ENCODE assay signal across 25 cellular contexts in genomic region chrX:83511208-83511607, GRCh38. TPM values are rescaled to one million over a fixed set of nuclear protein-coding genes. Genes with fewer than 3 reads are reported as not detected.
A peak's percentile ranks its signal among the peaks of the same experiment; 100 is the strongest.
DNase-seq lines count a peak whose midpoint lies in the region; ATAC-seq and TF ChIP-seq lines count a peak whose summit lies in the region.
"Had no signal": no experiment of that assay in that cellular context is flagged by ENCODE, and none has a peak within 500 bp of the region (broad histone marks: within the 10 kb centered on the region; RNA-seq: fewer than 3 reads in every experiment).

No MANE protein-coding gene starts in this region.

- ATAC-seq in GM19023 (IDR thresholded peaks at IDR 0.05; ENCODE audit: unreplicated experiment): no peak
- ATAC-seq: natural killer cell treated with Interleukin-12 subunit alpha and Interleukin-12 subunit beta and Interleukin-15 and Interleukin-18, amount 100 ng/mL, for 72 hours had no signal

- peak; percentile 33 for DNase-seq in DMS53 treated with DMSO at 0.1 percent for 48 hours (lab: John Stamatoyannopoulos, UW; ENCODE audit: unreplicated experiment)
- DNase-seq in NCI-H1417 treated with DMSO at 0.1 percent for 48 hours (lab: John Stamatoyannopoulos, UW): peak; percentile 44
- peak; percentile 26 for DNase-seq in endothelial cell (ENCODE audit: low spot score)
- no peak for DNase-seq in SKM-1 (lab: John Stamatoyannopoulos, UW; ENCODE audit: unreplicated experiment)
- no peak for DNase-seq in activated CD4-positive, alpha-beta T cell treated with anti-CD3 and anti-CD28 coated beads, Interleukin-2, amount 50 U/mL, for 48 hours
- DNase-seq in HCEC 1CT: no peak
- DNase-seq: activated CD4-positive, alpha-beta T cell treated with anti-CD3 and anti-CD28 coated beads, Interleukin-2, amount 50 U/mL, for 4 hours; activated T-cell treated with anti-CD3 and anti-CD28 coated beads, Interleukin-2, amount 50 U/mL, for 48 hours; central memory CD4-positive, alpha-beta T cell; DMS79; effector memory CD4-positive, alpha-beta T cell; HFFc6; MV-4-11; NCI-H2081; NCI-H526; right lobe of liver; stimulated activated CD4-positive, alpha-beta T cell treated with anti-CD3 and anti-CD28 coated beads, Interleukin-2, amount 100 ng/mL, for 24 hours had no signal

- H3K27ac Mint-ChIP-seq in endothelial cell (ENCODE audit: unreplicated experiment) (no peak overlapping the region), nephron (no peak overlapping the region)
- H3K27ac Mint-ChIP-seq: HFFc6; IgD-negative memory B cell; natural killer cell treated with Interleukin-12 subunit alpha and Interleukin-12 subunit beta and Interleukin-15 and Interleukin-18, amount 100 ng/mL, for 72 hours had no signal

- H3K36me3 Mint-ChIP-seq in endothelial cell (ENCODE audit: low read depth, unreplicated experiment) (no peaks in the 10 kb centered on the region), nephron (ENCODE audit: low read depth) (no peaks in the 10 kb centered on the region)

- TF ChIP-seq CTCF in endothelial cell (IDR thresholded peaks at IDR 0.05; ENCODE audit: unreplicated experiment) (no peak), nephron (IDR thresholded peaks at IDR 0.05; ENCODE audit: unreplicated experiment in 3 of 3) (no peak)

- H3K4me1 Mint-ChIP-seq in endothelial cell (ENCODE audit: unreplicated experiment) (peaks cover 8% of the 10 kb centered on the region), nephron (peaks cover 3% of the 10 kb centered on the region)

- H3K9me3 Mint-ChIP-seq in endothelial cell (ENCODE audit: unreplicated experiment) (no peaks in the 10 kb centered on the region), nephron (peaks cover 9% of the 10 kb centered on the region)
- H3K9me3 Mint-ChIP-seq: HFFc6 had no signal

- H3K27me3 Mint-ChIP-seq in endothelial cell (ENCODE audit: unreplicated experiment) (peaks cover 7% of the 10 kb centered on the region), nephron (ENCODE audit: low read depth) (peaks cover 93% of the 10 kb centered on the region)

- H3K4me3 Mint-ChIP-seq in endothelial cell (ENCODE audit: unreplicated experiment) (peak overlapping the region; percentile 78), nephron (peak overlapping the region; percentile 55 to 69 (median 61))
- H3K4me3 Mint-ChIP-seq: IgD-negative memory B cell; natural killer cell treated with Interleukin-12 subunit alpha and Interleukin-12 subunit beta and Interleukin-15 and Interleukin-18, amount 100 ng/mL, for 72 hours had no signal

RNA-seq across cellular contexts. Expression of gene POU3F4, which starts 3.1 kb away (rescaled TPM):
- total RNA-seq in endothelial cell (ENCODE audit: unreplicated experiment): not detected
- total RNA-seq: A673; HFFc6; lung; natural killer cell treated with Interleukin-12 subunit alpha and Interleukin-12 subunit beta and Interleukin-15 and Interleukin-18, amount 100 ng/mL, for 72 hours; right lobe of liver; subcutaneous adipose tissue; vagina had no signal

Comparison
In these comparisons a context has a peak if more than half of its experiments do, and no peak if none do; other contexts are left out.
1. DNase-seq: peak in DMS53 treated with DMSO at 0.1 percent for 48 hours (single experiment), NCI-H1417 treated with DMSO at 0.1 percent for 48 hours (single experiment) and endothelial cell (single experiment); none in SKM-1 (single experiment), activated CD4-positive, alpha-beta T cell treated with anti-CD3 and anti-CD28 coated beads, Interleukin-2, amount 50 U/mL, for 48 hours (0 of 2) and HCEC 1CT (single experiment).